In genomic region chr1:243712890-243713425, GRCh38 we compare ENCODE assay signal across 1 cellular context.
TF ChIP-seq lines count a peak whose summit lies in the region.

No MANE protein-coding gene starts in this region.

TF ChIP-seq in GM23338, 12 proteins besides CTCF, POLR2A, EP300 and RAD21 (continued from another document):
- TF ChIP-seq, protein P1, sequence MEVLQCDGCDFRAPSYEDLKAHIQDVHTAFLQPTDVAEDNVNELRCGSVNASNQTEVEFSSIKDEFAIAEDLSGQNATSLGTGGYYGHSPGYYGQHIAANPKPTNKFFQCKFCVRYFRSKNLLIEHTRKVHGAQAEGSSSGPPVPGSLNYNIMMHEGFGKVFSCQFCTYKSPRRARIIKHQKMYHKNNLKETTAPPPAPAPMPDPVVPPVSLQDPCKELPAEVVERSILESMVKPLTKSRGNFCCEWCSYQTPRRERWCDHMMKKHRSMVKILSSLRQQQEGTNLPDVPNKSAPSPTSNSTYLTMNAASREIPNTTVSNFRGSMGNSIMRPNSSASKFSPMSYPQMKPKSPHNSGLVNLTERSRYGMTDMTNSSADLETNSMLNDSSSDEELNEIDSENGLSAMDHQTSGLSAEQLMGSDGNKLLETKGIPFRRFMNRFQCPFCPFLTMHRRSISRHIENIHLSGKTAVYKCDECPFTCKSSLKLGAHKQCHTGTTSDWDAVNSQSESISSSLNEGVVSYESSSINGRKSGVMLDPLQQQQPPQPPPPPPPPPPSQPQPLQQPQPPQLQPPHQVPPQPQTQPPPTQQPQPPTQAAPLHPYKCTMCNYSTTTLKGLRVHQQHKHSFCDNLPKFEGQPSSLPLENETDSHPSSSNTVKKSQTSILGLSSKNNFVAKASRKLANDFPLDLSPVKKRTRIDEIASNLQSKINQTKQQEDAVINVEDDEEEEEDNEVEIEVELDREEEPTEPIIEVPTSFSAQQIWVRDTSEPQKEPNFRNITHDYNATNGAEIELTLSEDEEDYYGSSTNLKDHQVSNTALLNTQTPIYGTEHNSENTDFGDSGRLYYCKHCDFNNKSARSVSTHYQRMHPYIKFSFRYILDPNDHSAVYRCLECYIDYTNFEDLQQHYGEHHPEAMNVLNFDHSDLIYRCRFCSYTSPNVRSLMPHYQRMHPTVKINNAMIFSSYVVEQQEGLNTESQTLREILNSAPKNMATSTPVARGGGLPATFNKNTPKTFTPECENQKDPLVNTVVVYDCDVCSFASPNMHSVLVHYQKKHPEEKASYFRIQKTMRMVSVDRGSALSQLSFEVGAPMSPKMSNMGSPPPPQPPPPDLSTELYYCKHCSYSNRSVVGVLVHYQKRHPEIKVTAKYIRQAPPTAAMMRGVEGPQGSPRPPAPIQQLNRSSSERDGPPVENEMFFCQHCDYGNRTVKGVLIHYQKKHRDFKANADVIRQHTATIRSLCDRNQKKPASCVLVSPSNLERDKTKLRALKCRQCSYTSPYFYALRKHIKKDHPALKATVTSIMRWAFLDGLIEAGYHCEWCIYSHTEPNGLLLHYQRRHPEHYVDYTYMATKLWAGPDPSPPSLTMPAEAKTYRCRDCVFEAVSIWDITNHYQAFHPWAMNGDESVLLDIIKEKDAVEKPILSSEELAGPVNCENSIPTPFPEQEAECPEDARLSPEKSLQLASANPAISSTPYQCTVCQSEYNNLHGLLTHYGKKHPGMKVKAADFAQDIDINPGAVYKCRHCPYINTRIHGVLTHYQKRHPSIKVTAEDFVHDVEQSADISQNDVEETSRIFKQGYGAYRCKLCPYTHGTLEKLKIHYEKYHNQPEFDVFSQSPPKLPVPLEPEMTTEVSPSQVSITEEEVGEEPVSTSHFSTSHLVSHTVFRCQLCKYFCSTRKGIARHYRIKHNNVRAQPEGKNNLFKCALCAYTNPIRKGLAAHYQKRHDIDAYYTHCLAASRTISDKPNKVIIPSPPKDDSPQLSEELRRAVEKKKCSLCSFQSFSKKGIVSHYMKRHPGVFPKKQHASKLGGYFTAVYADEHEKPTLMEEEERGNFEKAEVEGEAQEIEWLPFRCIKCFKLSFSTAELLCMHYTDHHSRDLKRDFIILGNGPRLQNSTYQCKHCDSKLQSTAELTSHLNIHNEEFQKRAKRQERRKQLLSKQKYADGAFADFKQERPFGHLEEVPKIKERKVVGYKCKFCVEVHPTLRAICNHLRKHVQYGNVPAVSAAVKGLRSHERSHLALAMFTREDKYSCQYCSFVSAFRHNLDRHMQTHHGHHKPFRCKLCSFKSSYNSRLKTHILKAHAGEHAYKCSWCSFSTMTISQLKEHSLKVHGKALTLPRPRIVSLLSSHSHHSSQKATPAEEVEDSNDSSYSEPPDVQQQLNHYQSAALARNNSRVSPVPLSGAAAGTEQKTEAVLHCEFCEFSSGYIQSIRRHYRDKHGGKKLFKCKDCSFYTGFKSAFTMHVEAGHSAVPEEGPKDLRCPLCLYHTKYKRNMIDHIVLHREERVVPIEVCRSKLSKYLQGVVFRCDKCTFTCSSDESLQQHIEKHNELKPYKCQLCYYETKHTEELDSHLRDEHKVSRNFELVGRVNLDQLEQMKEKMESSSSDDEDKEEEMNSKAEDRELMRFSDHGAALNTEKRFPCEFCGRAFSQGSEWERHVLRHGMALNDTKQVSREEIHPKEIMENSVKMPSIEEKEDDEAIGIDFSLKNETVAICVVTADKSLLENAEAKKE (CRISPR knock-in tag; IDR thresholded peaks at IDR 0.05): no peak
- TF ChIP-seq CREB1 (CRISPR knock-in tag; IDR thresholded peaks at IDR 0.05; ENCODE audit: low read depth): no peak
